ENCODE assay signal across 1 cellular context in the genomic region with DNA sequence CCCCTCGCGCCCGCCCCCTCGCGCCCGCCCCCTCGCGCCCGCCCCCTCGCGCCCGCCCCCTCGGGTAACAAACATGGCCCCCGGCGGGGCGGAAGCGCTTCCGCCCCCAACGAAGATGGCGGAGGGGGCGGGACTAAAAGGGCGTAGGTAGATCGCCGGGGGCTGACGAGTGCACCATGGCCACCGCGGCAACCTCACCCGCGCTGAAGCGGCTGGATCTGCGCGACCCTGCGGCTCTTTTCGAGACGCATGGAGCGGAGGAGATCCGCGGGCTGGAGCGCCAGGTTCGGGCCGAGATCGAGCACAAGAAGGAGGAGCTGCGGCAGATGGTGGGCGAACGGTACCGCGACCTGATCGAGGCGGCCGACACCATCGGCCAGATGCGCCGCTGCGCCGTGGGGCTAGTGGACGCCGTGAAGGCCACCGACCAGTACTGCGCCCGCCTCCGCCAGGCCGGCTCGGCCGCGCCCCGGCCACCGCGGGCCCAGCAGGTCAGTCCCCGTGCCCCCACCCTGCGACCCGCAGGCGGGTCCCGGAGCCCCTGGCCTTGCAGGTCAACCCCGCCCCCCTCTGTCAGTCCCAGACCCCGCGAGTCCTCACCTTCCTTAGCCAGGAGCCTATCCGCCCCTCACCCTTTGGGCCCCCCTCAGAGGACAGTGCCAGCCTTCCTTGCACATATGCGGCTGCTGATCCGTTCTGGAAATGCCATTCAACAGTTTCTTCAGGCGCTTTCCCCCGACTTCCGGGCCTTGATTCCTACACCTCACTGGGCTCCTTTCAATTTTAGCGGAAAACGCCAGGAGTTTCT.
A peak's percentile ranks its signal among the peaks of the same experiment; 100 is the strongest.
TF ChIP-seq lines count a peak whose summit lies in the region.

Gene COG1, plus strand, starts transcription at position 162 of the 808 bp plus-strand sequence. Its CDS starts 15 bp downstream, at position 177.

TF ChIP-seq in K562, 482 proteins besides CTCF, POLR2A, EP300 and RAD21 (continued from another document and continues in another):
- peak; percentile 64 for TF ChIP-seq THAP12 (CRISPR knock-in tag; IDR thresholded peaks at IDR 0.05)
- peak; percentile 55; the same call in 1 of the 2 replicates for TF ChIP-seq ZBTB9 (CRISPR knock-in tag; IDR thresholded peaks at IDR 0.05)
- no peak for TF ChIP-seq ZZZ3 (IDR thresholded peaks at IDR 0.05)
- TF ChIP-seq NFYB (IDR thresholded peaks at IDR 0.05; ENCODE audit: extremely low read depth, insufficient read length) = no peak
- TF ChIP-seq POU5F1 (IDR thresholded peaks at IDR 0.05; ENCODE audit: borderline replicate concordance, low read depth, low read length, partially characterized antibody) = no peak
- TF ChIP-seq MAFG (tag; conservative IDR thresholded peaks at IDR 0.05) = no peak
- TF ChIP-seq ZNF639 (CRISPR knock-in tag; conservative IDR thresholded peaks at IDR 0.05 in 1 of 2, IDR thresholded peaks at IDR 0.05 in 1 of 2) = 0 out of 4 replicates have a peak, but pooled peaks of 1 of the 2 experiments have one; percentile 13
- no peak for TF ChIP-seq HBP1 (CRISPR knock-in tag; IDR thresholded peaks at IDR 0.05)
- peak; percentile 66 for TF ChIP-seq TAF9B (IDR thresholded peaks at IDR 0.05; ENCODE audit: partially characterized antibody)
- no peak for TF ChIP-seq THRA (IDR thresholded peaks at IDR 0.05)
- TF ChIP-seq ZNF224 (CRISPR knock-in tag; IDR thresholded peaks at IDR 0.05) = 0 out of 2 replicates have a peak, but pooled peaks have one; percentile 26
- peak; percentile 92 for TF ChIP-seq RBFOX2 (IDR thresholded peaks at IDR 0.05; ENCODE audit: low read depth, low read length)
- no peak for TF ChIP-seq HMG20A (CRISPR knock-in tag; conservative IDR thresholded peaks at IDR 0.05)
- TF ChIP-seq ZNF431 (CRISPR knock-in tag; IDR thresholded peaks at IDR 0.05) = 0 out of 2 replicates have a peak, but pooled peaks have one; percentile 16
- TF ChIP-seq HOXB6 (CRISPR knock-in tag; IDR thresholded peaks at IDR 0.05; ENCODE audit: borderline replicate concordance) = no peak
- peak; percentile 44 for TF ChIP-seq SMAD1 (IDR thresholded peaks at IDR 0.05; ENCODE audit: low read depth, low read length, partially characterized antibody)
- peak; percentile 1 for TF ChIP-seq HMGN3 (IDR thresholded peaks at IDR 0.05; ENCODE audit: borderline replicate concordance, extremely low read depth, insufficient read length, low read depth, low read length)
- TF ChIP-seq, protein P1, sequence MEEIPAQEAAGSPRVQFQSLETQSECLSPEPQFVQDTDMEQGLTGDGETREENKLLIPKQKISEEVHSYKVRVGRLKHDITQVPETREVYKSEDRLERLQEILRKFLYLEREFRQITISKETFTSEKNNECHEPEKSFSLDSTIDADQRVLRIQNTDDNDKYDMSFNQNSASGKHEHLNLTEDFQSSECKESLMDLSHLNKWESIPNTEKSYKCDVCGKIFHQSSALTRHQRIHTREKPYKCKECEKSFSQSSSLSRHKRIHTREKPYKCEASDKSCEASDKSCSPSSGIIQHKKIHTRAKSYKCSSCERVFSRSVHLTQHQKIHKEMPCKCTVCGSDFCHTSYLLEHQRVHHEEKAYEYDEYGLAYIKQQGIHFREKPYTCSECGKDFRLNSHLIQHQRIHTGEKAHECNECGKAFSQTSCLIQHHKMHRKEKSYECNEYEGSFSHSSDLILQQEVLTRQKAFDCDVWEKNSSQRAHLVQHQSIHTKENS (CRISPR knock-in tag; IDR thresholded peaks at IDR 0.05) = no peak
- peak in 1 of 2 experiments; percentile 56; a peak in 2 of 4 replicates for TF ChIP-seq NONO (IDR thresholded peaks at IDR 0.05; ENCODE audit: low read depth in 2 of 2, low read length in 1 of 2)
- TF ChIP-seq HLTF (IDR thresholded peaks at IDR 0.05) = no peak
- no peak for TF ChIP-seq BRD4 (IDR thresholded peaks at IDR 0.05)
- TF ChIP-seq NR2C1 (IDR thresholded peaks at IDR 0.05) = peak; percentile 80
- TF ChIP-seq NR2C1 (tag; IDR thresholded peaks at IDR 0.05) = peak; percentile 77
- TF ChIP-seq MTA1 (IDR thresholded peaks at IDR 0.05; ENCODE audit: borderline replicate concordance) = no peak
- TF ChIP-seq TCF7L2 (IDR thresholded peaks at IDR 0.05; ENCODE audit: low read depth, low read length) = no peak
- TF ChIP-seq, protein P2, sequence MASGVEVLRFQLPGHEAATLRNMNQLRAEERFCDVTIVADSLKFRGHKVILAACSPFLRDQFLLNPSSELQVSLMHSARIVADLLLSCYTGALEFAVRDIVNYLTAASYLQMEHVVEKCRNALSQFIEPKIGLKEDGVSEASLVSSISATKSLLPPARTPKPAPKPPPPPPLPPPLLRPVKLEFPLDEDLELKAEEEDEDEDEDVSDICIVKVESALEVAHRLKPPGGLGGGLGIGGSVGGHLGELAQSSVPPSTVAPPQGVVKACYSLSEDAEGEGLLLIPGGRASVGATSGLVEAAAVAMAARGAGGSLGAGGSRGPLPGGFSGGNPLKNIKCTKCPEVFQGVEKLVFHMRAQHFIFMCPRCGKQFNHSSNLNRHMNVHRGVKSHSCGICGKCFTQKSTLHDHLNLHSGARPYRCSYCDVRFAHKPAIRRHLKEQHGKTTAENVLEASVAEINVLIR (CRISPR knock-in tag; IDR thresholded peaks at IDR 0.05) = no peak
- TF ChIP-seq CREM (IDR thresholded peaks at IDR 0.05; ENCODE audit: low read depth) = peak; percentile 47
- no peak for TF ChIP-seq MYNN (IDR thresholded peaks at IDR 0.05)
- TF ChIP-seq MYNN (CRISPR knock-in tag; IDR thresholded peaks at IDR 0.05) = no peak
- TF ChIP-seq ZNF140 (CRISPR knock-in tag; IDR thresholded peaks at IDR 0.05) = no peak
- no peak for TF ChIP-seq ETS2 (tag; IDR thresholded peaks at IDR 0.05; ENCODE audit: borderline replicate concordance, poor library complexity, severe bottlenecking)
- no peak for TF ChIP-seq ZFPM2 (CRISPR knock-in tag; IDR thresholded peaks at IDR 0.05)
- no peak for TF ChIP-seq ZNF766 (CRISPR knock-in tag; conservative IDR thresholded peaks at IDR 0.05)
- TF ChIP-seq ZNF41 (CRISPR knock-in tag; conservative IDR thresholded peaks at IDR 0.05) = no peak
- TF ChIP-seq SP1 (CRISPR knock-in tag; IDR thresholded peaks at IDR 0.05) = no peak; the same call in none of the 2 replicates
- TF ChIP-seq NFIX (CRISPR knock-in tag; IDR thresholded peaks at IDR 0.05; ENCODE audit: low read depth) = no peak
- TF ChIP-seq U2AF2 (optimal IDR thresholded peaks at IDR 0.05; ENCODE audit: low read depth, low read length) = no peak
- TF ChIP-seq, protein P3, sequence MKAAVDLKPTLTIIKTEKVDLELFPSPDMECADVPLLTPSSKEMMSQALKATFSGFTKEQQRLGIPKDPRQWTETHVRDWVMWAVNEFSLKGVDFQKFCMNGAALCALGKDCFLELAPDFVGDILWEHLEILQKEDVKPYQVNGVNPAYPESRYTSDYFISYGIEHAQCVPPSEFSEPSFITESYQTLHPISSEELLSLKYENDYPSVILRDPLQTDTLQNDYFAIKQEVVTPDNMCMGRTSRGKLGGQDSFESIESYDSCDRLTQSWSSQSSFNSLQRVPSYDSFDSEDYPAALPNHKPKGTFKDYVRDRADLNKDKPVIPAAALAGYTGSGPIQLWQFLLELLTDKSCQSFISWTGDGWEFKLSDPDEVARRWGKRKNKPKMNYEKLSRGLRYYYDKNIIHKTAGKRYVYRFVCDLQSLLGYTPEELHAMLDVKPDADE (conservative IDR thresholded peaks at IDR 0.05; ENCODE audit: control insufficient read depth, low read depth, low read length) = 0 out of 2 replicates have a peak, but pooled peaks have one; percentile 20
- TF ChIP-seq FOXA3 (CRISPR knock-in tag; conservative IDR thresholded peaks at IDR 0.05 in 1 of 2, IDR thresholded peaks at IDR 0.05 in 1 of 2) = no peak
- TF ChIP-seq FOXJ3 (CRISPR knock-in tag; IDR thresholded peaks at IDR 0.05) = no peak
- TF ChIP-seq ZNF75A (CRISPR knock-in tag; IDR thresholded peaks at IDR 0.05) = no peak
- no peak for TF ChIP-seq ESRRA (IDR thresholded peaks at IDR 0.05; ENCODE audit: borderline replicate concordance, low read depth)
- no peak for TF ChIP-seq MEIS2 (IDR thresholded peaks at IDR 0.05; ENCODE audit: partially characterized antibody)
- no peak for TF ChIP-seq ZNF830 (CRISPR knock-in tag; IDR thresholded peaks at IDR 0.05)
- TF ChIP-seq, protein P4, sequence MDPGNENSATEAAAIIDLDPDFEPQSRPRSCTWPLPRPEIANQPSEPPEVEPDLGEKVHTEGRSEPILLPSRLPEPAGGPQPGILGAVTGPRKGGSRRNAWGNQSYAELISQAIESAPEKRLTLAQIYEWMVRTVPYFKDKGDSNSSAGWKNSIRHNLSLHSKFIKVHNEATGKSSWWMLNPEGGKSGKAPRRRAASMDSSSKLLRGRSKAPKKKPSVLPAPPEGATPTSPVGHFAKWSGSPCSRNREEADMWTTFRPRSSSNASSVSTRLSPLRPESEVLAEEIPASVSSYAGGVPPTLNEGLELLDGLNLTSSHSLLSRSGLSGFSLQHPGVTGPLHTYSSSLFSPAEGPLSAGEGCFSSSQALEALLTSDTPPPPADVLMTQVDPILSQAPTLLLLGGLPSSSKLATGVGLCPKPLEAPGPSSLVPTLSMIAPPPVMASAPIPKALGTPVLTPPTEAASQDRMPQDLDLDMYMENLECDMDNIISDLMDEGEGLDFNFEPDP (CRISPR knock-in tag; IDR thresholded peaks at IDR 0.05) = no peak
- no peak for TF ChIP-seq RUNX1 (IDR thresholded peaks at IDR 0.05; ENCODE audit: low read depth)
- TF ChIP-seq CHCHD3 (CRISPR knock-in tag; IDR thresholded peaks at IDR 0.05) = no peak
- peak; percentile 59 to 72; a peak in 3 of 4 replicates for TF ChIP-seq MAZ (CRISPR knock-in tag; conservative IDR thresholded peaks at IDR 0.05 in 1 of 2, IDR thresholded peaks at IDR 0.05 in 1 of 2)
- no peak for TF ChIP-seq ESRRB (CRISPR knock-in tag; IDR thresholded peaks at IDR 0.05; ENCODE audit: borderline replicate concordance)
- TF ChIP-seq NFRKB (IDR thresholded peaks at IDR 0.05; ENCODE audit: low read depth) = no peak
- TF ChIP-seq C11orf30 (IDR thresholded peaks at IDR 0.05; ENCODE audit: low read depth) = peak; percentile 51; the same call in 1 of the 2 replicates
- no peak for TF ChIP-seq HOMEZ (CRISPR knock-in tag; IDR thresholded peaks at IDR 0.05)
- no peak for TF ChIP-seq ZNF23 (CRISPR knock-in tag; IDR thresholded peaks at IDR 0.05)
